Comparison of ENCODE assay signal across 1 cellular context in the genomic region with DNA sequence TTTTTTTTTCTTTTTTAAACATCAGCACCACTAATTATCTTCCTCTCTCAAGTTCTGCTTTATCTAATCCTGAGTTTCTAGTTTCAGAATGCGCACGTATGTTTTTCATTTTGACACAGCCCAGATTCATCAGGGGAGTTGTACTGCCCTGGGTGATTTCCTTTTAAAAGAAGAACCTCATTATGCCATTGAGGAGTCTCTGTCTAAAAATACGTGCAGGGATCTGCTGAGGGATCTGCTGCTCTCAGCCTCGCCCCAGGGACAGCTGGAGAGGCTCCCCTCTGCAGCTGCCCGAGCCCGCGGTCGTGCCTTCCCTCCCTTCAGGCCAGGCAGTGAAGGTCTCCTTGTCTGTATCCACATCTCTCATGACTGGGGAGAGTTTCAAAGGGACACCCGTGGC.
TF ChIP-seq lines count a peak whose summit lies in the region.

No MANE protein-coding gene starts in this region.

TF ChIP-seq in GM12878, 131 proteins besides CTCF, POLR2A, EP300 and RAD21 (continued from another document and continues in another):
- TF ChIP-seq, protein P1, sequence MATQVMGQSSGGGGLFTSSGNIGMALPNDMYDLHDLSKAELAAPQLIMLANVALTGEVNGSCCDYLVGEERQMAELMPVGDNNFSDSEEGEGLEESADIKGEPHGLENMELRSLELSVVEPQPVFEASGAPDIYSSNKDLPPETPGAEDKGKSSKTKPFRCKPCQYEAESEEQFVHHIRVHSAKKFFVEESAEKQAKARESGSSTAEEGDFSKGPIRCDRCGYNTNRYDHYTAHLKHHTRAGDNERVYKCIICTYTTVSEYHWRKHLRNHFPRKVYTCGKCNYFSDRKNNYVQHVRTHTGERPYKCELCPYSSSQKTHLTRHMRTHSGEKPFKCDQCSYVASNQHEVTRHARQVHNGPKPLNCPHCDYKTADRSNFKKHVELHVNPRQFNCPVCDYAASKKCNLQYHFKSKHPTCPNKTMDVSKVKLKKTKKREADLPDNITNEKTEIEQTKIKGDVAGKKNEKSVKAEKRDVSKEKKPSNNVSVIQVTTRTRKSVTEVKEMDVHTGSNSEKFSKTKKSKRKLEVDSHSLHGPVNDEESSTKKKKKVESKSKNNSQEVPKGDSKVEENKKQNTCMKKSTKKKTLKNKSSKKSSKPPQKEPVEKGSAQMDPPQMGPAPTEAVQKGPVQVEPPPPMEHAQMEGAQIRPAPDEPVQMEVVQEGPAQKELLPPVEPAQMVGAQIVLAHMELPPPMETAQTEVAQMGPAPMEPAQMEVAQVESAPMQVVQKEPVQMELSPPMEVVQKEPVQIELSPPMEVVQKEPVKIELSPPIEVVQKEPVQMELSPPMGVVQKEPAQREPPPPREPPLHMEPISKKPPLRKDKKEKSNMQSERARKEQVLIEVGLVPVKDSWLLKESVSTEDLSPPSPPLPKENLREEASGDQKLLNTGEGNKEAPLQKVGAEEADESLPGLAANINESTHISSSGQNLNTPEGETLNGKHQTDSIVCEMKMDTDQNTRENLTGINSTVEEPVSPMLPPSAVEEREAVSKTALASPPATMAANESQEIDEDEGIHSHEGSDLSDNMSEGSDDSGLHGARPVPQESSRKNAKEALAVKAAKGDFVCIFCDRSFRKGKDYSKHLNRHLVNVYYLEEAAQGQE (IDR thresholded peaks at IDR 0.05; ENCODE audit: low read depth, low read length) = no peak
- TF ChIP-seq RAD51 (IDR thresholded peaks at IDR 0.05) = no peak
- no peak for TF ChIP-seq MTA3 (IDR thresholded peaks at IDR 0.05; ENCODE audit: borderline replicate concordance, low read length)
- TF ChIP-seq YBX1 (IDR thresholded peaks at IDR 0.05) = no peak
- TF ChIP-seq CBFB (IDR thresholded peaks at IDR 0.05; ENCODE audit: low read depth) = no peak; the same call in 1 of the 2 replicates
- peak; percentile 58; the same call in 1 of the 2 replicates for TF ChIP-seq CREB1 (IDR thresholded peaks at IDR 0.05; ENCODE audit: low read depth)
- no peak for TF ChIP-seq HDAC2 (IDR thresholded peaks at IDR 0.05)
- no peak for TF ChIP-seq RFX5 (IDR thresholded peaks at IDR 0.05; ENCODE audit: low read depth, low read length)
- TF ChIP-seq RELA (IDR thresholded peaks at IDR 0.05; ENCODE audit: borderline replicate concordance, partially characterized antibody) = peak; percentile 45
- TF ChIP-seq MTA2 (IDR thresholded peaks at IDR 0.05; ENCODE audit: low read depth) = peak; percentile 99
- TF ChIP-seq EZH2 (IDR thresholded peaks at IDR 0.05; ENCODE audit: borderline replicate concordance, control insufficient read depth, low read depth, low read length) = no peak
- TF ChIP-seq, protein P2, sequence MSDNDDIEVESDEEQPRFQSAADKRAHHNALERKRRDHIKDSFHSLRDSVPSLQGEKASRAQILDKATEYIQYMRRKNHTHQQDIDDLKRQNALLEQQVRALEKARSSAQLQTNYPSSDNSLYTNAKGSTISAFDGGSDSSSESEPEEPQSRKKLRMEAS (IDR thresholded peaks at IDR 0.05; ENCODE audit: low read depth, low read length) = no peak
- TF ChIP-seq, protein P3, sequence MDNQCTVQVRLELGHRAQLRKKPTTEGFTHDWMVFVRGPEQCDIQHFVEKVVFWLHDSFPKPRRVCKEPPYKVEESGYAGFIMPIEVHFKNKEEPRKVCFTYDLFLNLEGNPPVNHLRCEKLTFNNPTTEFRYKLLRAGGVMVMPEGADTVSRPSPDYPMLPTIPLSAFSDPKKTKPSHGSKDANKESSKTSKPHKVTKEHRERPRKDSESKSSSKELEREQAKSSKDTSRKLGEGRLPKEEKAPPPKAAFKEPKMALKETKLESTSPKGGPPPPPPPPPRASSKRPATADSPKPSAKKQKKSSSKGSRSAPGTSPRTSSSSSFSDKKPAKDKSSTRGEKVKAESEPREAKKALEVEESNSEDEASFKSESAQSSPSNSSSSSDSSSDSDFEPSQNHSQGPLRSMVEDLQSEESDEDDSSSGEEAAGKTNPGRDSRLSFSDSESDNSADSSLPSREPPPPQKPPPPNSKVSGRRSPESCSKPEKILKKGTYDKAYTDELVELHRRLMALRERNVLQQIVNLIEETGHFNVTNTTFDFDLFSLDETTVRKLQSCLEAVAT (IDR thresholded peaks at IDR 0.05) = peak; percentile 70
- TF ChIP-seq TARDBP (IDR thresholded peaks at IDR 0.05; ENCODE audit: borderline replicate concordance) = no peak
- peak; percentile 89; the same call in 1 of the 2 replicates for TF ChIP-seq JUND (IDR thresholded peaks at IDR 0.05; ENCODE audit: low read depth, low read length)
- TF ChIP-seq TBL1XR1 (IDR thresholded peaks at IDR 0.05; ENCODE audit: low read depth, low read length) = 0 out of 2 replicates have a peak, but pooled peaks have one; percentile 31
- TF ChIP-seq BHLHE40 (IDR thresholded peaks at IDR 0.05; ENCODE audit: borderline replicate concordance in 1 of 2, low read depth in 2 of 2, low read length in 1 of 2) = peak; percentile 44 to 69; a peak in 3 of 4 replicates
- TF ChIP-seq SIN3A (IDR thresholded peaks at IDR 0.05; ENCODE audit: low read depth, low read length) = no peak
- no peak for TF ChIP-seq ZSCAN29 (IDR thresholded peaks at IDR 0.05)
- peak; percentile 34; the same call in 1 of the 2 replicates for TF ChIP-seq SPI1 (IDR thresholded peaks at IDR 0.05; ENCODE audit: borderline replicate concordance, insufficient read depth, low read depth, low read length)
- TF ChIP-seq IKZF1 (conservative IDR thresholded peaks at IDR 0.05) = peak; percentile 92
- TF ChIP-seq E2F8 (IDR thresholded peaks at IDR 0.05; ENCODE audit: low read depth, partially characterized antibody) = peak; percentile 35
- TF ChIP-seq ZBED1 (IDR thresholded peaks at IDR 0.05; ENCODE audit: borderline replicate concordance) = no peak
- 0 out of 2 replicates have a peak, but pooled peaks have one; percentile 31 for TF ChIP-seq GABPA (IDR thresholded peaks at IDR 0.05; ENCODE audit: low read depth)
- TF ChIP-seq, protein P4, sequence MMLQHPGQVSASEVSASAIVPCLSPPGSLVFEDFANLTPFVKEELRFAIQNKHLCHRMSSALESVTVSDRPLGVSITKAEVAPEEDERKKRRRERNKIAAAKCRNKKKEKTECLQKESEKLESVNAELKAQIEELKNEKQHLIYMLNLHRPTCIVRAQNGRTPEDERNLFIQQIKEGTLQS (IDR thresholded peaks at IDR 0.05; ENCODE audit: borderline replicate concordance, extremely low read depth, low read depth, low read length) = no peak
- no peak for TF ChIP-seq FOS (IDR thresholded peaks at IDR 0.05; ENCODE audit: borderline replicate concordance, extremely low read depth, insufficient read length)
- TF ChIP-seq ZZZ3 (IDR thresholded peaks at IDR 0.05; ENCODE audit: control insufficient read depth, insufficient read length, low read depth) = no peak
- TF ChIP-seq MYC (IDR thresholded peaks at IDR 0.05; ENCODE audit: insufficient read depth, insufficient read length, insufficient replicate concordance, low read length, severe bottlenecking) = no peak
- peak; percentile 66; the same call in 1 of the 2 replicates for TF ChIP-seq ZNF24 (IDR thresholded peaks at IDR 0.05)
- no peak for TF ChIP-seq POLR2AphosphoS2 (IDR thresholded peaks at IDR 0.05; ENCODE audit: low read depth, low read length)
- no peak; the same call in 1 of the 2 replicates for TF ChIP-seq STAT3 (IDR thresholded peaks at IDR 0.05; ENCODE audit: low read depth, low read length)
- TF ChIP-seq ZNF217 (IDR thresholded peaks at IDR 0.05) = no peak
- TF ChIP-seq CBX3 (IDR thresholded peaks at IDR 0.05; ENCODE audit: borderline replicate concordance, low read depth) = no peak
- TF ChIP-seq JUNB (IDR thresholded peaks at IDR 0.05) = peak; percentile 98
- TF ChIP-seq EED (IDR thresholded peaks at IDR 0.05; ENCODE audit: low read depth) = peak; percentile 86
- TF ChIP-seq RUNX3 (IDR thresholded peaks at IDR 0.05; ENCODE audit: low read length) = peak; percentile 62
- peak; percentile 91 for TF ChIP-seq IRF4 (IDR thresholded peaks at IDR 0.05; ENCODE audit: low read depth, low read length)
- peak; percentile 86 for TF ChIP-seq ATF2 (IDR thresholded peaks at IDR 0.05; ENCODE audit: low read length)
- TF ChIP-seq RBBP5 (conservative IDR thresholded peaks at IDR 0.05) = no peak
- TF ChIP-seq BCLAF1 (IDR thresholded peaks at IDR 0.05) = no peak
- TF ChIP-seq ZNF274 (IDR thresholded peaks at IDR 0.05; ENCODE audit: insufficient read depth, insufficient read length) = no peak
- TF ChIP-seq, protein P5, sequence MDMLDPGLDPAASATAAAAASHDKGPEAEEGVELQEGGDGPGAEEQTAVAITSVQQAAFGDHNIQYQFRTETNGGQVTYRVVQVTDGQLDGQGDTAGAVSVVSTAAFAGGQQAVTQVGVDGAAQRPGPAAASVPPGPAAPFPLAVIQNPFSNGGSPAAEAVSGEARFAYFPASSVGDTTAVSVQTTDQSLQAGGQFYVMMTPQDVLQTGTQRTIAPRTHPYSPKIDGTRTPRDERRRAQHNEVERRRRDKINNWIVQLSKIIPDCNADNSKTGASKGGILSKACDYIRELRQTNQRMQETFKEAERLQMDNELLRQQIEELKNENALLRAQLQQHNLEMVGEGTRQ (IDR thresholded peaks at IDR 0.05; ENCODE audit: borderline replicate concordance, low read depth, low read length) = no peak
- peak; percentile 73; the same call in 1 of the 2 replicates for TF ChIP-seq FOXM1 (IDR thresholded peaks at IDR 0.05; ENCODE audit: low read depth, low read length)
- no peak for TF ChIP-seq IRF5 (IDR thresholded peaks at IDR 0.05; ENCODE audit: borderline replicate concordance)
- no peak for TF ChIP-seq NFXL1 (IDR thresholded peaks at IDR 0.05; ENCODE audit: borderline replicate concordance)
- TF ChIP-seq CHD4 (IDR thresholded peaks at IDR 0.05) = no peak
- TF ChIP-seq SREBF2 (IDR thresholded peaks at IDR 0.05; ENCODE audit: low read length) = no peak
- 0 out of 2 replicates have a peak, but pooled peaks have one; percentile 19 for TF ChIP-seq NR2F1 (conservative IDR thresholded peaks at IDR 0.05)
- TF ChIP-seq NR2C2 (IDR thresholded peaks at IDR 0.05; ENCODE audit: borderline replicate concordance, control insufficient read depth, insufficient read length, low read depth) = no peak
- peak; percentile 65; the same call in 1 of the 3 replicates for TF ChIP-seq POU2F2 (IDR thresholded peaks at IDR 0.05; ENCODE audit: borderline replicate concordance, low read depth, low read length)
- TF ChIP-seq SREBF1 (IDR thresholded peaks at IDR 0.05; ENCODE audit: low read length) = 0 out of 2 replicates have a peak, but pooled peaks have one; percentile 13
- no peak for TF ChIP-seq YY1 (IDR thresholded peaks at IDR 0.05; ENCODE audit: low read depth, low read length)
- no peak for TF ChIP-seq KAT2A (conservative IDR thresholded peaks at IDR 0.05; ENCODE audit: control insufficient read depth, low read depth, low read length)
